ENCODE assay signal across 19 cellular contexts in the genomic region with DNA sequence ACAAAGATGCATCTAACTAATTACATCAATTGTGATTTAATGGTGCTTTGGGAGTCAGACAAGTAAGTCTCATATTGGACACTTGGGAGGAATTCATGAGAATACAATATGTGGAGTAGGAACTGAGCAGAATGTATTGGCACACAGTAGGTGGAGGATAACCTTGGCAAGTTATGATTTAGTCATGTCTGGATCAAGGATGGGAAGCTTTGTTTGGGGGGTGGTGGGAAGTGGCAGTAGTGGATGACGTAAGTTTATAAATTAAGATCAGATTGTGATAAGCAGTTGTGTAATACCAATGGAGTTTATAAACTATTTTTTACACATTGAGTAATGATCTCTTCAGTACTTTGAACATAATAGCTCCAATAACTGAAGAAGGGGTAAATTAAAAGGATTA.
"Had no signal": no experiment of that assay in that cellular context is flagged by ENCODE, and none has a peak within 500 bp of the region (broad histone marks: within the 10 kb centered on the region; RNA-seq: fewer than 3 reads in every experiment).

No MANE protein-coding gene starts in this region.

- H3K36me3 Mint-ChIP-seq: activated naive CD4-positive, alpha-beta T cell treated with anti-CD3 and anti-CD28 coated beads, Interleukin-2, amount 50 U/mL, for 72 hours; memory B cell; natural killer cell treated with Interleukin-12 subunit alpha and Interleukin-12 subunit beta and Interleukin-15 and Interleukin-18, amount 100 ng/mL, for 72 hours; stimulated activated naive B cell treated with anti-CD40 and anti-IgM and Interleukin-4, amounts not matched to agents 10 μg/mL and 1 μg/mL and 100 μg/mL, for 72 hours; WTC11 had no signal

- H3K36me3 ChIP-seq: pancreas, transverse colon had no signal

- DNase-seq: activated CD8-positive, alpha-beta memory T cell treated with anti-CD3 and anti-CD28 coated beads for 24 hours; activated CD8-positive, alpha-beta memory T cell treated with anti-CD3 and anti-CD28 coated beads, Interleukin-2, amount 50 U/mL, for 4 hours; activated T-cell treated with anti-CD3 and anti-CD28 coated beads, Interleukin-2, amount 50 U/mL, for 24 hours; cerebellar nuclear complex; effector CD4-positive, alpha-beta T cell; pancreas; stimulated activated CD4-positive, alpha-beta T cell treated with anti-CD3 and anti-CD28 coated beads, Interleukin-2, amount 100 ng/mL, for 48 hours; stimulated activated CD8-positive, alpha-beta memory T cell treated with anti-CD3 and anti-CD28 coated beads, Interleukin-4, amount 100 ng/mL, for 48 hours; stimulated activated naive B cell treated with anti-CD40 and anti-IgM and Interleukin-4, amounts not matched to agents 10 μg/mL and 1 μg/mL and 100 μg/mL, for 72 hours; T1000; transverse colon had no signal

- H3K4me1 Mint-ChIP-seq: activated T-helper 17 cell treated with anti-CD3 and anti-CD28 coated beads, Interleukin-2, amount 50 U/mL, for 72 hours; stimulated activated naive B cell treated with anti-CD40 and anti-IgM and Interleukin-4, amounts not matched to agents 10 μg/mL and 1 μg/mL and 100 μg/mL, for 72 hours had no signal

- H3K27me3 Mint-ChIP-seq: dendritic cell treated with granulocyte-macrophage colony-stimulating factor and Interleukin-4, amounts not matched to agents 40 ng/mL and 50 ng/mL, for 4 days; stimulated activated naive B cell treated with anti-CD40 and anti-IgM and Interleukin-4, amounts not matched to agents 10 μg/mL and 1 μg/mL and 100 μg/mL, for 72 hours had no signal

- H3K4me3 Mint-ChIP-seq: activated T-cell treated with anti-CD3 and anti-CD28 coated beads, Interleukin-2, amount 50 U/mL, for 24 hours; activated T-helper 17 cell treated with anti-CD3 and anti-CD28 coated beads, Interleukin-2, amount 50 U/mL, for 72 hours; dendritic cell treated with granulocyte-macrophage colony-stimulating factor and Interleukin-4, amounts not matched to agents 40 ng/mL and 50 ng/mL, for 4 days; memory B cell; natural killer cell treated with Interleukin-12 subunit alpha and Interleukin-12 subunit beta and Interleukin-15 and Interleukin-18, amount 100 ng/mL, for 72 hours; stimulated activated naive B cell treated with anti-CD40 and anti-IgM and Interleukin-4, amounts not matched to agents 10 μg/mL and 1 μg/mL and 100 μg/mL, for 72 hours; T-helper 1 cell treated with Interleukin-12 subunit alpha and Interleukin-12 subunit beta and Interleukin-4 antibody, amounts not matched to agents 30 μg/mL and 1 μg/mL, for 36 hours; WTC11 had no signal

- ATAC-seq: activated naive CD4-positive, alpha-beta T cell treated with anti-CD3 and anti-CD28 coated beads, Interleukin-2, amount 50 U/mL, for 72 hours; activated T-helper 17 cell treated with anti-CD3 and anti-CD28 coated beads, Interleukin-2, amount 50 U/mL, for 72 hours; left lobe of liver; natural killer cell treated with Interleukin-12 subunit alpha and Interleukin-12 subunit beta and Interleukin-15 and Interleukin-18, amount 100 ng/mL, for 72 hours; stimulated activated naive B cell treated with anti-CD40 and anti-IgM and Interleukin-4, amounts not matched to agents 10 μg/mL and 1 μg/mL and 100 μg/mL, for 72 hours; WTC11 had no signal

- H3K27ac Mint-ChIP-seq: activated naive CD4-positive, alpha-beta T cell treated with anti-CD3 and anti-CD28 coated beads, Interleukin-2, amount 50 U/mL, for 72 hours; activated T-cell treated with anti-CD3 and anti-CD28 coated beads, Interleukin-2, amount 50 U/mL, for 24 hours; activated T-helper 17 cell treated with anti-CD3 and anti-CD28 coated beads, Interleukin-2, amount 50 U/mL, for 72 hours; dendritic cell treated with granulocyte-macrophage colony-stimulating factor and Interleukin-4, amounts not matched to agents 40 ng/mL and 50 ng/mL, for 4 days; memory B cell; natural killer cell treated with Interleukin-12 subunit alpha and Interleukin-12 subunit beta and Interleukin-15 and Interleukin-18, amount 100 ng/mL, for 72 hours; stimulated activated naive B cell treated with anti-CD40 and anti-IgM and Interleukin-4, amounts not matched to agents 10 μg/mL and 1 μg/mL and 100 μg/mL, for 72 hours; T-helper 1 cell treated with Interleukin-12 subunit alpha and Interleukin-12 subunit beta and Interleukin-4 antibody, amounts not matched to agents 30 μg/mL and 1 μg/mL, for 36 hours; WTC11 had no signal

- H3K4me1 ChIP-seq: pancreas had no signal

- H3K27me3 ChIP-seq: pancreas, transverse colon had no signal

- H3K9me3 Mint-ChIP-seq: activated naive CD4-positive, alpha-beta T cell treated with anti-CD3 and anti-CD28 coated beads, Interleukin-2, amount 50 U/mL, for 72 hours; activated T-cell treated with anti-CD3 and anti-CD28 coated beads, Interleukin-2, amount 50 U/mL, for 24 hours; activated T-helper 17 cell treated with anti-CD3 and anti-CD28 coated beads, Interleukin-2, amount 50 U/mL, for 72 hours; dendritic cell treated with granulocyte-macrophage colony-stimulating factor and Interleukin-4, amounts not matched to agents 40 ng/mL and 50 ng/mL, for 4 days; memory B cell; natural killer cell treated with Interleukin-12 subunit alpha and Interleukin-12 subunit beta and Interleukin-15 and Interleukin-18, amount 100 ng/mL, for 72 hours; stimulated activated naive B cell treated with anti-CD40 and anti-IgM and Interleukin-4, amounts not matched to agents 10 μg/mL and 1 μg/mL and 100 μg/mL, for 72 hours; T-helper 1 cell treated with Interleukin-12 subunit alpha and Interleukin-12 subunit beta and Interleukin-4 antibody, amounts not matched to agents 30 μg/mL and 1 μg/mL, for 36 hours; WTC11 had no signal

- H3K4me3 ChIP-seq: pancreas, transverse colon had no signal

- H3K27ac ChIP-seq: pancreas had no signal
